Comparison of ENCODE assay signal across 10 cellular contexts in genomic region chr14:51963164-51963733, GRCh38. TPM values are rescaled to one million over a fixed set of nuclear protein-coding genes. Genes with fewer than 3 reads are reported as not detected.
DNase-seq lines count a peak whose midpoint lies in the region; ATAC-seq and TF ChIP-seq lines count a peak whose summit lies in the region.
"Had no signal": no experiment of that assay in that cellular context is flagged by ENCODE, and none has a peak within 500 bp of the region (broad histone marks: within the 10 kb centered on the region; RNA-seq: fewer than 3 reads in every experiment).

No MANE protein-coding gene starts in this region.

- peaks cover 48% of the 10 kb centered on the region for H3K4me1 Mint-ChIP-seq in CD8-positive, alpha-beta T cell (ENCODE audit: low read depth)

- ATAC-seq in CD8-positive, alpha-beta T cell, result peak; percentile 70
- ATAC-seq: psoas muscle had no signal

- no peaks in the 10 kb centered on the region for H3K9me3 ChIP-seq in CD8-positive, alpha-beta T cell (ENCODE audit: low read length)
- H3K9me3 ChIP-seq in SK-N-MC (ENCODE audit: low read depth, low read length) (peaks cover 4% of the 10 kb centered on the region; the same call in 1 of the 2 replicates), uterus (no peaks in the 10 kb centered on the region)

- H3K27me3 Mint-ChIP-seq in CD8-positive, alpha-beta T cell (ENCODE audit: low read depth), result no peaks in the 10 kb centered on the region

- peak overlapping the region; percentile 86 for H3K27ac Mint-ChIP-seq in CD8-positive, alpha-beta T cell

- intact Hi-C loops in CD8-positive, alpha-beta T cell (cut with DNase I, micrococcal nuclease), result loop anchor here in 1 of 2 experiments (5.0 kb wide), 1 partner anchor 116 kb away; no protein-coding TSS in a partner anchor
- intact Hi-C loops in uterus (cut with DNase I; ENCODE audit: low total_unique reads), result no loop called here

- POLR2A ChIA-PET in CD8-positive, alpha-beta T cell (lab: Charles Lee), result interaction anchor here (1.2 kb wide), 1 partner anchor 116 kb away, joined by 3 read pairs; no protein-coding TSS in a partner anchor

- CTCF ChIA-PET in CD8-positive, alpha-beta T cell (lab: Charles Lee), result interaction anchor here (1.5 kb wide), 1 partner anchor 16 kb away, joined by 5 read pairs; no protein-coding TSS in a partner anchor

- peak overlapping the region; percentile 64 for H3K4me3 Mint-ChIP-seq in CD8-positive, alpha-beta T cell

- H3K27me3 ChIP-seq in CD8-positive, alpha-beta T cell (ENCODE audit: insufficient read depth, low read length), result no peaks in the 10 kb centered on the region
- no peaks in the 10 kb centered on the region for H3K27me3 ChIP-seq in uterus

- no peak overlapping the region for H3K27ac ChIP-seq in CD8-positive, alpha-beta T cell (ENCODE audit: low read depth, low read length)
- H3K27ac ChIP-seq in SK-N-MC (peak overlapping the region; percentile 94), uterus (no peak overlapping the region), substantia nigra (ENCODE audit: low read depth, low read length, poor library complexity, severe bottlenecking) (no peak overlapping the region)
- H3K27ac ChIP-seq: psoas muscle had no signal

- TF ChIP-seq POLR2A in uterus (IDR thresholded peaks at IDR 0.05), result no peak

- no peak for DNase-seq in CD8-positive, alpha-beta T cell
- DNase-seq in SK-N-MC (ENCODE audit: low read depth, low spot score) (peak; percentile 48), fibroblast of gingiva (ENCODE audit: low read depth) (peak; percentile 47), pons (ENCODE audit: low spot score) (peak; percentile 24), germinal center (ENCODE audit: low spot score) (no peak), CD1c-positive myeloid dendritic cell (ENCODE audit: extremely low spot score) (no peak), uterus (no peak), substantia nigra (lab: John Stamatoyannopoulos, UW) (no peak)
- DNase-seq: activated CD8-positive, alpha-beta memory T cell treated with anti-CD3 and anti-CD28 coated beads, Interleukin-2, amount 50 U/mL, for 48 hours; psoas muscle had no signal

- peaks cover 26% of the 10 kb centered on the region for H3K4me1 ChIP-seq in CD8-positive, alpha-beta T cell (ENCODE audit: insufficient read depth, low read length)
- peaks cover 0 to 9% of the 10 kb centered on the region in 2 donors for H3K4me1 ChIP-seq in uterus
- H3K4me1 ChIP-seq: psoas muscle had no signal

- no peak overlapping the region for H3K4me3 ChIP-seq in CD8-positive, alpha-beta T cell (ENCODE audit: low read depth, low read length)
- H3K4me3 ChIP-seq in SK-N-MC (peak overlapping the region; percentile 78), uterus (no peak overlapping the region)
- H3K4me3 ChIP-seq: psoas muscle had no signal

- TF ChIP-seq CTCF in CD8-positive, alpha-beta T cell (IDR thresholded peaks at IDR 0.05), result no peak
- TF ChIP-seq CTCF in uterus (IDR thresholded peaks at IDR 0.05), result no peak

- H3K36me3 ChIP-seq in CD8-positive, alpha-beta T cell (ENCODE audit: insufficient read depth, low read length), result peaks cover 18% of the 10 kb centered on the region
- H3K36me3 ChIP-seq in SK-N-MC (ENCODE audit: insufficient read depth, low read length), result no peaks in the 10 kb centered on the region
- no peaks in the 10 kb centered on the region for H3K36me3 ChIP-seq in uterus

- peaks cover 19% of the 10 kb centered on the region for H3K9me3 Mint-ChIP-seq in CD8-positive, alpha-beta T cell

- H3K9ac ChIP-seq in SK-N-MC (ENCODE audit: insufficient read length), result peak overlapping the region; percentile 66

- peaks cover 72% of the 10 kb centered on the region for H3K36me3 Mint-ChIP-seq in CD8-positive, alpha-beta T cell

RNA-seq across cellular contexts. Expression of gene RTRAF, which starts 26.1 kb away (rescaled TPM):
- 100 to 1,000 TPM; 155 to 161 TPM for total RNA-seq in CD8-positive, alpha-beta T cell
- 100 to 1,000 TPM in 1 of 4 donors, 10 to 100 TPM in 3; 21.8 to 129 (median 44.4) TPM for total RNA-seq in uterus

Comparison
In these comparisons a context has a peak if more than half of its experiments do, and no peak if none do; other contexts are left out.
1. DNase-seq: peak in SK-N-MC (single experiment), fibroblast of gingiva (single experiment) and pons (single experiment); none in CD8-positive, alpha-beta T cell (0 of 7), germinal center (single experiment), CD1c-positive myeloid dendritic cell (single experiment), uterus (0 of 2) and substantia nigra (0 of 49).